In genomic region chrX:155662297-155662696, GRCh38 we compare ENCODE assay signal across 13 cellular contexts. TPM values are rescaled to one million over a fixed set of nuclear protein-coding genes. Genes with fewer than 3 reads are reported as not detected.
DNase-seq lines count a peak whose midpoint lies in the region; ATAC-seq, FAIRE-seq and TF ChIP-seq lines count a peak whose summit lies in the region.
"Had no signal": no experiment of that assay in that cellular context is flagged by ENCODE, and none has a peak within 500 bp of the region (broad histone marks: within the 10 kb centered on the region; RNA-seq: fewer than 3 reads in every experiment).

No MANE protein-coding gene starts in this region.

- H3K4me1 ChIP-seq in K562 (replicated peaks in 1 of 2; ENCODE audit: control insufficient read depth in 2 of 2, insufficient read depth in 2 of 2, low read length in 2 of 2), result peaks cover 0 to 4% of the 10 kb centered on the region in 2 experiments; a peak in 3 of 5 replicates
- no peaks in the 10 kb centered on the region for H3K4me1 ChIP-seq in left lung
- no peaks in the 10 kb centered on the region for H3K4me1 ChIP-seq in gastroesophageal sphincter

- H3K27me3 Mint-ChIP-seq in Calu3 (ENCODE audit: unreplicated experiment), result peaks cover 10% of the 10 kb centered on the region
- H3K27me3 Mint-ChIP-seq: activated naive CD4-positive, alpha-beta T cell treated with anti-CD3 and anti-CD28 coated beads, Interleukin-2, amount 50 U/mL, for 24 hours had no signal

- no peak overlapping the region for H3K4me3 Mint-ChIP-seq in Calu3 (ENCODE audit: low read depth, unreplicated experiment)
- H3K4me3 Mint-ChIP-seq: activated naive CD4-positive, alpha-beta T cell treated with anti-CD3 and anti-CD28 coated beads, Interleukin-2, amount 50 U/mL, for 24 hours had no signal

- H3K9me3 ChIP-seq in K562 (replicated peaks; ENCODE audit: control insufficient read depth, insufficient read depth, low read depth, low read length) (peaks cover 11% of the 10 kb centered on the region), left lung (peaks cover 0 to 8% of the 10 kb centered on the region in 2 donors), gastroesophageal sphincter (no peaks in the 10 kb centered on the region)

- no peaks in the 10 kb centered on the region for H3K36me3 Mint-ChIP-seq in Calu3 (ENCODE audit: insufficient read depth, unreplicated experiment)

- H3K9me3 Mint-ChIP-seq in Calu3 (ENCODE audit: low read depth, unreplicated experiment), result peaks cover 4% of the 10 kb centered on the region

- BruUV-seq in Calu3 (replicated peaks; lab: Mats Ljungman, UMichigan) (no TSS peak), K562 (replicated peaks; lab: Mats Ljungman, UMichigan) (no TSS peak)

- H4K20me1 ChIP-seq in K562 (replicated peaks; ENCODE audit: control insufficient read depth, insufficient read depth, low read length), result no peaks in the 10 kb centered on the region

- no peak overlapping the region for H3K4me3 ChIP-seq in K562
- no peak overlapping the region for H3K4me3 ChIP-seq in left lung
- no peak overlapping the region for H3K4me3 ChIP-seq in gastroesophageal sphincter
- H3K4me3 ChIP-seq: dorsolateral prefrontal cortex had no signal

- H3K36me3 ChIP-seq in K562 (ENCODE audit: control insufficient read depth, insufficient read depth, low read length) (no peaks in the 10 kb centered on the region), left lung (no peaks in the 10 kb centered on the region), gastroesophageal sphincter (no peaks in the 10 kb centered on the region)

- ATAC-seq in K562, result no peak
- peak; percentile 62 for ATAC-seq in left lung
- no peak for ATAC-seq in gastroesophageal sphincter
- ATAC-seq in GM18502 (IDR thresholded peaks at IDR 0.05; ENCODE audit: poor library complexity, unreplicated experiment), result no peak
- no peak for ATAC-seq in HG03565 (IDR thresholded peaks at IDR 0.05; ENCODE audit: unreplicated experiment)

- H3K27me3 ChIP-seq in K562 (ENCODE audit: control insufficient read depth in 2 of 2, insufficient read depth in 2 of 2, low read length in 2 of 2) (no peaks in the 10 kb centered on the region), left lung (no peaks in the 10 kb centered on the region), gastroesophageal sphincter (no peaks in the 10 kb centered on the region)

- POLR2A ChIA-PET in K562 (lab: Yijun Ruan, JAX), result no interaction called here

- H3K27ac ChIP-seq in K562 (ENCODE audit: extremely low read depth, low read depth, low read length) (no peak overlapping the region), left lung (no peak overlapping the region), gastroesophageal sphincter (no peak overlapping the region)
- H3K27ac ChIP-seq: dorsolateral prefrontal cortex had no signal

- DNase-seq in Calu3 (peak; percentile 19), HT-29 (ENCODE audit: low spot score) (peak; percentile 17), K562 (ENCODE audit: extremely low read depth in 1 of 4, low spot score in 3 of 4) (peak in 2 of 4 experiments; percentile 2 to 12), left lung (no peak), epidermal melanocyte (ENCODE audit: insufficient read length, low spot score) (no peak)
- DNase-seq: dorsolateral prefrontal cortex; GOT3; NCI-H1436; stimulated activated CD4-positive, alpha-beta T cell treated with anti-CD3 and anti-CD28 coated beads, Interleukin-1b, Interleukin-23, amount 100 ng/mL, for 48 hours had no signal

- FAIRE-seq in K562 (lab: Jason Lieb, UNC), result peak; percentile 46

- H3K9me1 ChIP-seq in K562 (ENCODE audit: control insufficient read depth, insufficient read depth, low read length), result no peaks in the 10 kb centered on the region

- no peak overlapping the region for H3K27ac Mint-ChIP-seq in Calu3 (ENCODE audit: unreplicated experiment)
- H3K27ac Mint-ChIP-seq: activated naive CD4-positive, alpha-beta T cell treated with anti-CD3 and anti-CD28 coated beads, Interleukin-2, amount 50 U/mL, for 24 hours had no signal

- TF ChIP-seq CTCF in Calu3 (IDR thresholded peaks at IDR 0.05; ENCODE audit: unreplicated experiment), result peak; percentile 21
- 0 out of 6 replicates have a peak, but pooled peaks of 1 of the 3 experiments have one; percentile 5 for TF ChIP-seq CTCF in K562 (IDR thresholded peaks at IDR 0.05 in 2 of 3, conservative IDR thresholded peaks at IDR 0.05 in 1 of 3; ENCODE audit: insufficient read depth in 2 of 3, low read depth in 1 of 3, low read length in 3 of 3)
- no peak for TF ChIP-seq CTCF in left lung (IDR thresholded peaks at IDR 0.05)
- no peak for TF ChIP-seq CTCF in gastroesophageal sphincter (IDR thresholded peaks at IDR 0.05)

- no peak for TF ChIP-seq RAD21 in K562 (CRISPR knock-in tag; conservative IDR thresholded peaks at IDR 0.05 in 1 of 2, IDR thresholded peaks at IDR 0.05 in 1 of 2)

- TF ChIP-seq EP300 in K562 (IDR thresholded peaks at IDR 0.05; ENCODE audit: low read length) (no peak), gastroesophageal sphincter (IDR thresholded peaks at IDR 0.05) (no peak)

- intact Hi-C loops in Calu3 (cut with micrococcal nuclease; ENCODE audit: unreplicated experiment) (loop anchor here (1.0 kb wide), 1 partner anchor 158 kb away; no protein-coding TSS in a partner anchor), K562 (cut with micrococcal nuclease) (no loop called here), left lung (cut with DNase I) (no loop called here)

- CTCF ChIA-PET in Calu3 (lab: Charles Lee), result interaction anchor here (0.6 to 0.7 kb wide), 6 partner anchors 19 to 716 kb away, joined by 3 to 15 read pairs (median 6); partner anchors contain the start of gene TMLHE
- CTCF ChIA-PET in K562 (lab: Yijun Ruan, JAX; ENCODE audit: low intra/inter-chr PET ratio), result no interaction called here

- 13% methylated on average over 2 of the region's 2 CpGs for WGBS in K562 (ENCODE audit: insufficient coverage, low coverage, missing lambda C conversion rate)
- WGBS in gastroesophageal sphincter (ENCODE audit: low coverage in 1 of 2), 2 donors, result 67% methylated on average over 1 of the region's 2 CpGs; no CpG with 5 or more reads in 1 of the 2 donors

- no peak overlapping the region for H3K9ac ChIP-seq in K562 (ENCODE audit: insufficient read depth in 1 of 2, low read depth in 2 of 2, low read length in 2 of 2)

- no peaks in the 10 kb centered on the region for H3K4me1 Mint-ChIP-seq in Calu3 (ENCODE audit: low read depth, unreplicated experiment)
- H3K4me1 Mint-ChIP-seq: activated naive CD4-positive, alpha-beta T cell treated with anti-CD3 and anti-CD28 coated beads, Interleukin-2, amount 50 U/mL, for 24 hours had no signal

- no peak overlapping the region for H3K4me2 ChIP-seq in K562 (ENCODE audit: insufficient read depth, low read length)

- H3K79me2 ChIP-seq in K562 (ENCODE audit: control insufficient read depth, insufficient read depth, low read length), result no peaks in the 10 kb centered on the region

- in situ Hi-C loops in K562 (cut with MboI), result no loop called here

- TF ChIP-seq POLR2A in K562 (conservative IDR thresholded peaks at IDR 0.05), result no peak
- no peak for TF ChIP-seq POLR2A in gastroesophageal sphincter (IDR thresholded peaks at IDR 0.05)

- no peak overlapping the region for H2AFZ ChIP-seq in K562 (ENCODE audit: low read depth, low read length)

TF ChIP-seq in K562, 482 proteins besides CTCF, POLR2A, EP300 and RAD21 (continues in another document):
- TF ChIP-seq CBFA2T3 (IDR thresholded peaks at IDR 0.05), result peak; percentile 12; the same call in 1 of the 2 replicates

RNA-seq across cellular contexts. Expression of gene TMLHE, which starts 49.5 kb away (rescaled TPM):
- 21.3 and 21.5 TPM in 2 replicates for total RNA-seq in Calu3 (2022)
- 10.0 and 11.5 TPM in 2 replicates for total RNA-seq in HT-29 (2014; rRNA removed; shearing (Covaris generic))
- 48.8 and 48.9 TPM in 2 replicates for total RNA-seq in K562 (2011; cell fraction: chromatin; rRNA removed; ENCODE audit: low replicate concordance)
- total RNA-seq in K562 (2011; cell fraction: nucleolus; rRNA removed), result 31.9 and 35.7 TPM in 2 replicates
- 34.1 and 36.9 TPM in 2 replicates for total RNA-seq in K562 (2011; cell fraction: nucleoplasm; rRNA removed)
- total RNA-seq in K562 (2014; rRNA removed), result 6.5 and 6.9 TPM in 2 replicates
- total RNA-seq in K562 (2014; rRNA removed; fragmentation: Illumina TruSeq; extraction: Trizol), result 18.8 and 19.2 TPM in 2 replicates
- 14.4 and 18.0 TPM in 2 replicates for total RNA-seq in K562 (2015; rRNA removed; fragmentation: Illumina TruSeq; extraction: Trizol)
- 14.7 and 16.1 TPM in 2 replicates for total RNA-seq in K562 (2021)
- 34.3 and 40.9 TPM in 2 replicates for polyA plus RNA-seq in K562 (2011; rRNA removed)
- 14.0 and 24.3 TPM in 2 replicates for polyA plus RNA-seq in K562 (2011; cell fraction: cytosol; rRNA removed)
- 27.4 and 41.2 TPM in 2 replicates for polyA plus RNA-seq in K562 (2011; cell fraction: nucleus; rRNA removed)
- polyA plus RNA-seq in K562 (2012), result 14.3 and 18.6 TPM in 2 replicates
- polyA plus RNA-seq in K562 (2014; fragmentation: Illumina TruSeq; extraction: Trizol), result 17.6 and 17.9 TPM in 2 replicates
- polyA plus RNA-seq in K562 (2014; fragmentation: Nextera tagmentation; extraction: Ambion mirVana), result 10 to 100 TPM; 15.9 to 18.6 TPM
- polyA plus RNA-seq in K562 (2014; rRNA removed), result 11.8 and 12.1 TPM in 2 replicates
- 53.2 and 63.3 TPM in 2 replicates for polyA minus RNA-seq in K562 (2011; rRNA and poly(A)+ RNA removed)
- 15.6 and 18.6 TPM in 2 replicates for polyA minus RNA-seq in K562 (2011; cell fraction: cytosol; rRNA and poly(A)+ RNA removed)
- polyA minus RNA-seq in K562 (2011; cell fraction: nucleus; rRNA and poly(A)+ RNA removed), result 41.6 and 71.9 TPM in 2 replicates
- total RNA-seq in left lung, result 10 to 100 TPM in 1 of 2 donors, 1 to 10 TPM in 1; 9.1 to 10.9 TPM
- 10 to 100 TPM; 14.0 to 29.9 (median 16.9) TPM for total RNA-seq in gastroesophageal sphincter

RNA-seq across cellular contexts. Expression of gene SPRY3, which starts 49.9 kb away (rescaled TPM):
- total RNA-seq in Calu3 (2022), result 0.51 and 0.54 TPM in 2 replicates
- 0.41 and 0.57 TPM in 2 replicates for total RNA-seq in HT-29 (2014; rRNA removed; shearing (Covaris generic))
- total RNA-seq in K562 (2011; cell fraction: chromatin; rRNA removed; ENCODE audit: low replicate concordance), result 0.07 and 0.12 TPM in 2 replicates
- total RNA-seq in K562 (2011; cell fraction: nucleolus; rRNA removed), result 0.13 and 0.17 TPM in 2 replicates
- total RNA-seq in K562 (2011; cell fraction: nucleoplasm; rRNA removed), result 0.07 and 0.23 TPM in 2 replicates
- total RNA-seq in K562 (2014; rRNA removed), result 0.04 TPM in 1 of 2 replicates, not detected in the other
- 0.07 and 0.10 TPM in 2 replicates for total RNA-seq in K562 (2014; rRNA removed; fragmentation: Illumina TruSeq; extraction: Trizol)
- total RNA-seq in K562 (2015; rRNA removed; fragmentation: Illumina TruSeq; extraction: Trizol), result 0.08 and 0.14 TPM in 2 replicates
- total RNA-seq in K562 (2021), result 0.07 and 0.11 TPM in 2 replicates
- 0.10 and 0.12 TPM in 2 replicates for polyA plus RNA-seq in K562 (2011; rRNA removed)
- 0.06 and 0.07 TPM in 2 replicates for polyA plus RNA-seq in K562 (2011; cell fraction: cytosol; rRNA removed)
- polyA plus RNA-seq in K562 (2011; cell fraction: nucleus; rRNA removed), result 0.29 and 0.38 TPM in 2 replicates
- polyA plus RNA-seq in K562 (2012), result 0.08 and 0.10 TPM in 2 replicates
- polyA plus RNA-seq in K562 (2014; fragmentation: Illumina TruSeq; extraction: Trizol), result 0.07 and 0.12 TPM in 2 replicates
- polyA plus RNA-seq in K562 (2014; fragmentation: Nextera tagmentation; extraction: Ambion mirVana), result under 1 TPM; 0.03 to 0.07 TPM
- polyA plus RNA-seq in K562 (2014; rRNA removed), result 0.07 and 0.08 TPM in 2 replicates
- 0.18 and 0.24 TPM in 2 replicates for polyA minus RNA-seq in K562 (2011; rRNA and poly(A)+ RNA removed)
- not detected in 2 replicates for polyA minus RNA-seq in K562 (2011; cell fraction: cytosol; rRNA and poly(A)+ RNA removed)
- polyA minus RNA-seq in K562 (2011; cell fraction: nucleus; rRNA and poly(A)+ RNA removed), result 0.13 and 0.22 TPM in 2 replicates
- total RNA-seq in left lung, result 1 to 10 TPM in 1 of 2 donors, under 1 TPM in 1; 0.96 to 1.2 TPM
- 1 to 10 TPM in 3 of 4 donors, under 1 TPM in 1; 0.69 to 1.2 (median 1.1) TPM for total RNA-seq in gastroesophageal sphincter

Comparison
In these comparisons a context has a peak if more than half of its experiments do, and no peak if none do; other contexts are left out.
1. DNase-seq: peak in Calu3 (single experiment) and HT-29 (single experiment); none in left lung (0 of 2) and epidermal melanocyte (single experiment).